1 cellular context compared by ENCODE assay signal in genomic region chr10:69567920-69568319, GRCh38.
TF ChIP-seq lines count a peak whose summit lies in the region.

No MANE protein-coding gene starts in this region.

TF ChIP-seq in WTC11, 78 proteins besides CTCF, POLR2A, EP300 and RAD21 (continued from another document and continues in another):
- TF ChIP-seq ZNF512 (CRISPR knock-in tag; IDR thresholded peaks at IDR 0.05; ENCODE audit: borderline replicate concordance) (no peak), FOXP4 (CRISPR knock-in tag; IDR thresholded peaks at IDR 0.05) (peak; percentile 89), ZNF416 (CRISPR knock-in tag; IDR thresholded peaks at IDR 0.05) (no peak), OVOL2 (CRISPR knock-in tag; IDR thresholded peaks at IDR 0.05; ENCODE audit: borderline replicate concordance) (no peak), CREM (CRISPR knock-in tag; IDR thresholded peaks at IDR 0.05) (no peak), NR1H2 (CRISPR knock-in tag; IDR thresholded peaks at IDR 0.05) (no peak), ERG (CRISPR knock-in tag; IDR thresholded peaks at IDR 0.05) (no peak), ZNF425 (CRISPR knock-in tag; conservative IDR thresholded peaks at IDR 0.05) (no peak), TP53 (CRISPR knock-in tag; IDR thresholded peaks at IDR 0.05) (peak; percentile 86), GTF2I (CRISPR knock-in tag; conservative IDR thresholded peaks at IDR 0.05) (no peak), E2F4 (CRISPR knock-in tag; IDR thresholded peaks at IDR 0.05; ENCODE audit: borderline replicate concordance, low read depth) (peak; percentile 69; the same call in 1 of the 2 replicates), SMAD3 (CRISPR knock-in tag; IDR thresholded peaks at IDR 0.05; ENCODE audit: borderline replicate concordance) (peak; percentile 88; the same call in 1 of the 2 replicates), IRF1 (CRISPR knock-in tag; IDR thresholded peaks at IDR 0.05) (no peak), USF1 (CRISPR knock-in tag; IDR thresholded peaks at IDR 0.05) (peak; percentile 60; the same call in 1 of the 2 replicates), SMAD4 (CRISPR knock-in tag; IDR thresholded peaks at IDR 0.05) (peak; percentile 64; the same call in 1 of the 2 replicates), JUN (CRISPR knock-in tag; IDR thresholded peaks at IDR 0.05) (peak; percentile 81; the same call in 1 of the 2 replicates), ZNF232 (CRISPR knock-in tag; IDR thresholded peaks at IDR 0.05) (peak; percentile 52; the same call in 1 of the 2 replicates), CBFB (CRISPR knock-in tag; IDR thresholded peaks at IDR 0.05; ENCODE audit: low read depth) (no peak), NR3C1 (CRISPR knock-in tag; conservative IDR thresholded peaks at IDR 0.05; ENCODE audit: low read depth) (no peak; the same call in 1 of the 2 replicates), AR (CRISPR knock-in tag; IDR thresholded peaks at IDR 0.05) (no peak), ZNF532 (CRISPR knock-in tag; IDR thresholded peaks at IDR 0.05; ENCODE audit: borderline replicate concordance) (no peak), TEAD1 (CRISPR knock-in tag; IDR thresholded peaks at IDR 0.05) (peak; percentile 90; the same call in 1 of the 2 replicates), ZMAT4 (CRISPR knock-in tag; IDR thresholded peaks at IDR 0.05) (no peak), ATF6 (CRISPR knock-in tag; IDR thresholded peaks at IDR 0.05) (no peak), FOXK1 (CRISPR knock-in tag; IDR thresholded peaks at IDR 0.05) (peak; percentile 80), FOXP1 (CRISPR knock-in tag; IDR thresholded peaks at IDR 0.05; ENCODE audit: borderline replicate concordance) (peak; percentile 91), CDX4 (CRISPR knock-in tag; IDR thresholded peaks at IDR 0.05; ENCODE audit: borderline replicate concordance) (no peak), USF2 (CRISPR knock-in tag; IDR thresholded peaks at IDR 0.05) (no peak), ATF1 (CRISPR knock-in tag; IDR thresholded peaks at IDR 0.05) (0 out of 2 replicates have a peak, but pooled peaks have one; percentile 27), HMGA2 (CRISPR knock-in tag; IDR thresholded peaks at IDR 0.05) (no peak), ZNF121 (CRISPR knock-in tag; IDR thresholded peaks at IDR 0.05) (peak; percentile 75; the same call in 1 of the 2 replicates), IRF2 (CRISPR knock-in tag; IDR thresholded peaks at IDR 0.05; ENCODE audit: borderline replicate concordance, low read depth) (peak; percentile 77; the same call in 1 of the 2 replicates), ZNF263 (CRISPR knock-in tag; IDR thresholded peaks at IDR 0.05; ENCODE audit: low read depth) (no peak), TEAD4 (CRISPR knock-in tag; IDR thresholded peaks at IDR 0.05) (no peak)
